In the genomic region with DNA sequence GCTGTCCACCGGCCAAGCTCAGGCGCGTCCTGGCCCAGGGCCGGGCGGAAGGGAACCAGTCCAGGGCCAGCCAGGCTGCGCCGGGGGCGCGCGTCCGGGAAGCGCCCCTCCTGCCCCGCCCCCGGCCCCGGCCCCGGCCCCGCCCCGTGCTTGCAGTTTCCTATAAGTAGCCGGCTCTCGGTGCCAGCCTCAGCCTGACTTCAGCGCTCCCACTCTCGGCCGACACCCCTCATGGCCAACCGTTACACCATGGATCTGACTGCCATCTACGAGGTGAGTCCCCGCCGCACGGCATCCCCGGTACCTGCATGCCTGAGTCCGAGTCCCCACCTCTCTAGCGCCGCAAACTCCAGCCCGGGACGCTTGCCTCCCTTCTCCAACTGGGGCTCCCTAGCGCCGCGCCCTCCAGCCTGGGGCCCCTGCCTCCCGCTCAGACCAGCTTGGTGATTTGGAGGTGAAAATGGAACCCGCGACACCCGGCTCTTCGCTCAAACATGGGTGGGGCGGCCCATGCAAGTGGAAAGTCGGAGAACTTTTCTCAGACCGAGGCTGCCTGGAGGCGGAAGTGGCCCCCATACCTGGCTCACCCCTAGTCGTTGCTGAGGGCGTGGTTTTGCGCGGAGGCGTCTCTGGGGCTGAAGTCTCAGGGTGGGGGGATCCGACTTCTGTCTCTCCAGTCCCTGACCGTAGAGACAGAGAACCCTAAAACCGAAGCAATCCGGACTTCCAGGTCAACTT, we compare ENCODE assay signal across 8 cellular contexts. TPM values are rescaled to one million over a fixed set of nuclear protein-coding genes. Genes with fewer than 3 reads are reported as not detected.
DNase-seq lines count a peak whose midpoint lies in the region; ATAC-seq and TF ChIP-seq lines count a peak whose summit lies in the region.

A gene with protein sequence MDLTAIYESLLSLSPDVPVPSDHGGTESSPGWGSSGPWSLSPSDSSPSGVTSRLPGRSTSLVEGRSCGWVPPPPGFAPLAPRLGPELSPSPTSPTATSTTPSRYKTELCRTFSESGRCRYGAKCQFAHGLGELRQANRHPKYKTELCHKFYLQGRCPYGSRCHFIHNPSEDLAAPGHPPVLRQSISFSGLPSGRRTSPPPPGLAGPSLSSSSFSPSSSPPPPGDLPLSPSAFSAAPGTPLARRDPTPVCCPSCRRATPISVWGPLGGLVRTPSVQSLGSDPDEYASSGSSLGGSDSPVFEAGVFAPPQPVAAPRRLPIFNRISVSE (plus strand): TSS at position 192 of the 738 bp plus-strand sequence. CDS start 58 bp downstream, at position 250.

- DNase-seq in Caki2 (ENCODE audit: low read depth) (peak; percentile 63), HEK293T (ENCODE audit: extremely low spot score) (peak; percentile 72), NCI-H774 (lab: John Stamatoyannopoulos, UW) (peak; percentile 50), ecto neural progenitor cell (ENCODE audit: low spot score) (peak; percentile 89), lung microvascular endothelial cell (ENCODE audit: low read depth in 2 of 2) (peak; percentile 84 to 94)
- peak; percentile 91 for DNase-seq in activated CD8-positive, alpha-beta T cell treated with anti-CD3 and anti-CD28 coated beads for 36 hours
- peak; percentile 77 to 87 (median 80) for DNase-seq in stimulated activated CD4-positive, alpha-beta T cell treated with anti-CD3 and anti-CD28 coated beads, TNF-alpha, amount 100 ng/mL, for 48 hours (ENCODE audit: low read depth in 3 of 3)

- CTCF ChIA-PET in HEK293T (lab: Yijun Ruan, JAX), result no interaction called here
- CTCF ChIA-PET in activated CD8-positive, alpha-beta T cell treated with anti-CD3 and anti-CD28 coated beads for 36 hours (lab: Charles Lee), result interaction anchor here (0.9 to 3.9 kb wide), 3 partner anchors 9 to 15 kb away, joined by 3 to 32 read pairs (median 5); partner anchors contain the start of genes MED29 and PAF1

- peak; percentile 40 for ATAC-seq in activated CD8-positive, alpha-beta T cell treated with anti-CD3 and anti-CD28 coated beads for 36 hours
- ATAC-seq in HG03039 (IDR thresholded peaks at IDR 0.05; ENCODE audit: unreplicated experiment), result no peak

- no peaks in the 10 kb centered on the region for H3K9me3 Mint-ChIP-seq in activated CD8-positive, alpha-beta T cell treated with anti-CD3 and anti-CD28 coated beads for 36 hours

- POLR2A ChIA-PET in HEK293T (lab: Yijun Ruan, JAX), result interaction anchor here (1.1 to 10.0 kb wide), 3 partner anchors 9 to 29 kb away, joined by 3 to 54 read pairs (median 7); partner anchors contain the start of genes MED29, PAF1 and RPS16
- POLR2A ChIA-PET in activated CD8-positive, alpha-beta T cell treated with anti-CD3 and anti-CD28 coated beads for 36 hours (lab: Charles Lee), result interaction anchor here (1.1 to 4.5 kb wide), 8 partner anchors 9 to 73 kb away, joined by 3 to 50 read pairs (median 6); partner anchors contain the start of genes GMFG, MED29, PAF1 and RPS16

- H3K4me1 Mint-ChIP-seq in activated CD8-positive, alpha-beta T cell treated with anti-CD3 and anti-CD28 coated beads for 36 hours (ENCODE audit: low read depth), result peaks cover 49% of the 10 kb centered on the region

- peak within 1 kb of the TSS; percentile 79 for H3K4me3 Mint-ChIP-seq in activated CD8-positive, alpha-beta T cell treated with anti-CD3 and anti-CD28 coated beads for 36 hours

- H3K27me3 Mint-ChIP-seq in activated CD8-positive, alpha-beta T cell treated with anti-CD3 and anti-CD28 coated beads for 36 hours, result no peaks in the 10 kb centered on the region

- H3K27ac Mint-ChIP-seq in activated CD8-positive, alpha-beta T cell treated with anti-CD3 and anti-CD28 coated beads for 36 hours, result peak within 1 kb of the TSS; percentile 93

- intact Hi-C loops in activated CD8-positive, alpha-beta T cell treated with anti-CD3 and anti-CD28 coated beads for 36 hours (cut with micrococcal nuclease), result no loop called here

- no peak for TF ChIP-seq CTCF in activated CD8-positive, alpha-beta T cell treated with anti-CD3 and anti-CD28 coated beads for 36 hours (IDR thresholded peaks at IDR 0.05)

- peaks cover 28% of the 10 kb centered on the region for H3K36me3 Mint-ChIP-seq in activated CD8-positive, alpha-beta T cell treated with anti-CD3 and anti-CD28 coated beads for 36 hours (ENCODE audit: low read depth)

- in situ Hi-C loops in Caki2 (cut with HindIII; ENCODE audit: low pct_unique_long_range_greater_than_20kb, low sequenced_read_pairs), result no loop called here

TF ChIP-seq in HEK293T, 16 proteins besides CTCF, POLR2A, EP300 and RAD21:
- TF ChIP-seq L3MBTL2 (conservative IDR thresholded peaks at IDR 0.05) (peak; percentile 32; the same call in 1 of the 2 replicates), CTBP1 (IDR thresholded peaks at IDR 0.05; ENCODE audit: borderline replicate concordance) (no peak), ARNT (IDR thresholded peaks at IDR 0.05) (no peak), LEF1 (IDR thresholded peaks at IDR 0.05; ENCODE audit: borderline replicate concordance) (no peak), ZNF384 (IDR thresholded peaks at IDR 0.05) (no peak), SP1 (IDR thresholded peaks at IDR 0.05) (no peak), SUZ12 (IDR thresholded peaks at IDR 0.05) (no peak)
- TF ChIP-seq, protein P1, sequence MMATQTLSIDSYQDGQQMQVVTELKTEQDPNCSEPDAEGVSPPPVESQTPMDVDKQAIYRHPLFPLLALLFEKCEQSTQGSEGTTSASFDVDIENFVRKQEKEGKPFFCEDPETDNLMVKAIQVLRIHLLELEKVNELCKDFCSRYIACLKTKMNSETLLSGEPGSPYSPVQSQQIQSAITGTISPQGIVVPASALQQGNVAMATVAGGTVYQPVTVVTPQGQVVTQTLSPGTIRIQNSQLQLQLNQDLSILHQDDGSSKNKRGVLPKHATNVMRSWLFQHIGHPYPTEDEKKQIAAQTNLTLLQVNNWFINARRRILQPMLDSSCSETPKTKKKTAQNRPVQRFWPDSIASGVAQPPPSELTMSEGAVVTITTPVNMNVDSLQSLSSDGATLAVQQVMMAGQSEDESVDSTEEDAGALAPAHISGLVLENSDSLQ (IDR thresholded peaks at IDR 0.05), result no peak

RNA-seq across cellular contexts. Expression of the gene that starts here (rescaled TPM):
- 1.4 TPM in 1 of 2 replicates, not detected in the other for total RNA-seq in Caki2 (2014; rRNA removed; shearing (Covaris generic); ENCODE audit: low replicate concordance)
- 10 to 100 TPM; 74.6 to 80.3 TPM for total RNA-seq in activated CD8-positive, alpha-beta T cell treated with anti-CD3 and anti-CD28 coated beads for 36 hours
- 0.44 and 4.0 TPM in 2 replicates for total RNA-seq in lung microvascular endothelial cell

Comparison
In these comparisons a context has a peak if more than half of its experiments do, and no peak if none do; other contexts are left out.
1. RNA of the gene that starts here (total RNA-seq): 74.6 to 80.3 TPM in activated CD8-positive, alpha-beta T cell treated with anti-CD3 and anti-CD28 coated beads for 36 hours; 0.44 to 4.0 TPM in lung microvascular endothelial cell and 1.4 TPM in Caki2; every median in the first group is over 10 times any median in the second.
2. Peak in every context shown above with its lines, with median percentiles within 50 percentile points of each other: DNase-seq.